18 cellular contexts compared by ENCODE assay signal in the genomic region with DNA sequence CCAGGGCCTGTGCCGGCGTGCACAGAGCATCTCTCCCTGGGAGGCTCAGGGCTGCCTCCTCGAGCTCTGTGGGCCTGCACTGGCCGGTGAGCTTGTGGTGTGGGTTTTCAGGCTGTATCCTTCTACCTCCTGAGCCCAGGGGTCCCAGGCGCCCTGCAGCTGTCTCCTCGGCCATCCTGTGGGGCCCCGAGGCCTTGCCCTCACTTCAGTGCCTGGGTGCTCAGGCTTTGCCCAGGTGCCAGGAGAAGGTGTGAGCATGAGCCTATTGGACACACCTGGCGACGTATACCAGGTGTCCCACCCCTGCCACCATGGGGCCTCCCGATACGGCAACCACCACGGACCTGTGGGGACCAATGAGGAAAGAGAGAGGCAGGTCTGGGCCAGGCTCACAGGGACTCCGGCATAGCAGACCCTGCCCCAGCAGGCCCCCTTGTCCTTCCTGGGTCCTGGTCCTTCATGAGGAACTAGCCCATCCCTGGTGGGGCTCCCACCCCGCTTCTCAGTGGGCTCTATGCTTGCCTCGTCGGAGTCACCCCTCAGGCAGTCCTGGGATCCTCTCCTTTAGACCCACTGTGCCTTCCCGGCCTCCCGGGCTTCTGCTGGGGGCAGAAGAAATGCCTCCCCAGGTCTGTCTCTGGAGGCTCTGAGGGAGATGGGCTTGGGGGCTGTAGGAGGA.
DNase-seq lines count a peak whose midpoint lies in the region; TF ChIP-seq lines count a peak whose summit lies in the region.
"Had no signal": no experiment of that assay in that cellular context is flagged by ENCODE, and none has a peak within 500 bp of the region (broad histone marks: within the 10 kb centered on the region; RNA-seq: fewer than 3 reads in every experiment).

No MANE protein-coding gene starts in this region.

- H3K27me3 ChIP-seq in sigmoid colon (no peaks in the 10 kb centered on the region), brain microvascular endothelial cell (replicated peaks) (no peaks in the 10 kb centered on the region)

- CTCF ChIA-PET in activated naive CD4-positive, alpha-beta T cell treated with anti-CD3 and anti-CD28 coated beads for 36 hours (lab: Charles Lee): no interaction called here

- no peaks in the 10 kb centered on the region for H3K4me1 ChIP-seq in sigmoid colon

- H3K36me3 ChIP-seq in sigmoid colon (no peaks in the 10 kb centered on the region), brain microvascular endothelial cell (replicated peaks) (no peaks in the 10 kb centered on the region)

- H3K27ac ChIP-seq in sigmoid colon (no peak overlapping the region), brain microvascular endothelial cell (no peak overlapping the region)
- H3K27ac ChIP-seq: C4-2B had no signal

- TF ChIP-seq EP300 in sigmoid colon (IDR thresholded peaks at IDR 0.05): no peak

- no peak overlapping the region for H3K4me3 Mint-ChIP-seq in activated naive CD4-positive, alpha-beta T cell treated with anti-CD3 and anti-CD28 coated beads for 36 hours
- H3K4me3 Mint-ChIP-seq in chondrocyte (ENCODE audit: unreplicated experiment) (no peak overlapping the region), immature natural killer cell (no peak overlapping the region)
- H3K4me3 Mint-ChIP-seq: IgD-negative memory B cell had no signal

- H3K4me3 ChIP-seq in GM12865 (ENCODE audit: low read depth, low read length) (no peak overlapping the region), sigmoid colon (no peak overlapping the region), brain microvascular endothelial cell (ENCODE audit: low read depth, low read length) (no peak overlapping the region)

- no peak for TF ChIP-seq CTCF in GM12865 (IDR thresholded peaks at IDR 0.05; ENCODE audit: insufficient read depth, low read depth, low read length, missing control alignments)
- TF ChIP-seq CTCF in chondrocyte (IDR thresholded peaks at IDR 0.05): no peak
- TF ChIP-seq CTCF in sigmoid colon (IDR thresholded peaks at IDR 0.05): no peak
- no peak for TF ChIP-seq CTCF in brain microvascular endothelial cell (IDR thresholded peaks at IDR 0.05; ENCODE audit: low read depth, low read length, missing control alignments)

- H3K9me3 ChIP-seq in sigmoid colon: no peaks in the 10 kb centered on the region

- no peaks in the 10 kb centered on the region for H3K4me1 Mint-ChIP-seq in activated naive CD4-positive, alpha-beta T cell treated with anti-CD3 and anti-CD28 coated beads for 36 hours (ENCODE audit: low read depth)
- H3K4me1 Mint-ChIP-seq in chondrocyte (ENCODE audit: low read depth): no peaks in the 10 kb centered on the region
- H3K4me1 Mint-ChIP-seq in immature natural killer cell: no peaks in the 10 kb centered on the region

- no peaks in the 10 kb centered on the region for H3K36me3 Mint-ChIP-seq in activated naive CD4-positive, alpha-beta T cell treated with anti-CD3 and anti-CD28 coated beads for 36 hours (ENCODE audit: low read depth)
- H3K36me3 Mint-ChIP-seq in chondrocyte (ENCODE audit: low read depth): no peaks in the 10 kb centered on the region
- no peaks in the 10 kb centered on the region for H3K36me3 Mint-ChIP-seq in immature natural killer cell

- H3K27me3 Mint-ChIP-seq in activated naive CD4-positive, alpha-beta T cell treated with anti-CD3 and anti-CD28 coated beads for 36 hours (ENCODE audit: low read depth): peaks cover 24% of the 10 kb centered on the region
- H3K27me3 Mint-ChIP-seq in chondrocyte (ENCODE audit: low read depth) (no peaks in the 10 kb centered on the region), immature natural killer cell (ENCODE audit: low read depth in 3 of 3) (peaks cover 3 to 6% (median 4%) of the 10 kb centered on the region in 3 donors)
- H3K27me3 Mint-ChIP-seq: IgD-negative memory B cell had no signal

- no peak for TF ChIP-seq POLR2A in sigmoid colon (IDR thresholded peaks at IDR 0.05)

- H3K27ac Mint-ChIP-seq in activated naive CD4-positive, alpha-beta T cell treated with anti-CD3 and anti-CD28 coated beads for 36 hours: no peak overlapping the region
- H3K27ac Mint-ChIP-seq in chondrocyte (ENCODE audit: unreplicated experiment) (no peak overlapping the region), immature natural killer cell (no peak overlapping the region)

- DNase-seq in activated naive CD4-positive, alpha-beta T cell treated with anti-CD3 and anti-CD28 coated beads for 36 hours: peak; percentile 2
- no peak for DNase-seq in activated naive CD4-positive, alpha-beta T cell (lab: John Stamatoyannopoulos, UW)
- DNase-seq in GM12865 (ENCODE audit: low read depth) (peak; percentile 57), chondrocyte (ENCODE audit: low spot score) (peak; percentile 88), sigmoid colon (peak; percentile 57), NCI-H526 (lab: John Stamatoyannopoulos, UW) (no peak), immature natural killer cell (no peak), brain microvascular endothelial cell (no peak)
- DNase-seq: 8988T, COR-L47, DMS153, EL, NCI-H1436, NCI-H2029 treated with DMSO at 0.1 percent for 48 hours, NCI-H510A treated with DMSO at 0.1 percent for 48 hours, RPMI8226 had no signal

- H3K9me3 Mint-ChIP-seq in activated naive CD4-positive, alpha-beta T cell treated with anti-CD3 and anti-CD28 coated beads for 36 hours: peaks cover 2% of the 10 kb centered on the region
- H3K9me3 Mint-ChIP-seq in chondrocyte (ENCODE audit: low read depth) (peaks cover 51% of the 10 kb centered on the region), immature natural killer cell (no peaks in the 10 kb centered on the region)

- WGBS in sigmoid colon, 2 donors: 78 to 83% methylated on average over 18 of the region's 18 CpGs

- in situ Hi-C loops in brain microvascular endothelial cell (cut with HindIII; ENCODE audit: low pct_ligation_motif_present, low sequenced_read_pairs): no loop called here

- intact Hi-C loops in activated naive CD4-positive, alpha-beta T cell treated with anti-CD3 and anti-CD28 coated beads for 36 hours (cut with micrococcal nuclease): no loop called here
- intact Hi-C loops in sigmoid colon (cut with DNase I): no loop called here

Comparison
In these comparisons a context has a peak if more than half of its experiments do, and no peak if none do; other contexts are left out.
1. DNase-seq: peak in activated naive CD4-positive, alpha-beta T cell treated with anti-CD3 and anti-CD28 coated beads for 36 hours (single experiment), GM12865 (single experiment), chondrocyte (single experiment) and sigmoid colon (single experiment); none in activated naive CD4-positive, alpha-beta T cell (0 of 4), NCI-H526 (0 of 2), immature natural killer cell (0 of 3) and brain microvascular endothelial cell (single experiment).